Comparison of ENCODE assay signal across 9 cellular contexts in the genomic region with DNA sequence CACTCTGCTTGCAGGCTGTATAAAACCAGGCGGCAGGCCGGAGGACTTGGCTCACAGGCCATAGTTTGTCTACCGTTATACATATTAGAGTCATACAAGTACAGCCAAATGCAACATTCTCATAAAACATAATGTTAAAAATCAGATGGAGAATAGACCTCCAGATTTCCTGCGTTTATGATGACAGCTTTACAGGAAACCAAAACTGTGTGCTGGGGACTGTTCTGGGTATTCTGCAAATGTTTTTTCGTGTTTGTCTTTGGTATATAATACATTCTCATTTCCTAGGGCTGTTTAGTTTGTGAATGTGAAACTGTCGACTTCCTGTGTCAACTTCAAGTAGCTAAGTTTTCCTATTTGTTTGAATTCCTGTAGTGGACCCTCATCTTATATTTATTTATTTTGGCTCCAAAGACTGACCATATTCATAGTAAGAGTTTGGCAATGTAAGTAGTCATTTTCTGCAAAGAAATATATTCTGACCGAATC.
A peak's percentile ranks its signal among the peaks of the same experiment; 100 is the strongest.
DNase-seq lines count a peak whose midpoint lies in the region; ATAC-seq, FAIRE-seq and TF ChIP-seq lines count a peak whose summit lies in the region.
"Had no signal": no experiment of that assay in that cellular context is flagged by ENCODE, and none has a peak within 500 bp of the region (broad histone marks: within the 10 kb centered on the region; RNA-seq: fewer than 3 reads in every experiment).

No MANE protein-coding gene starts in this region.

- BruUV-seq in Panc1 (replicated peaks; lab: Mats Ljungman, UMichigan) = no TSS peak
- no TSS peak for BruUV-seq in endothelial cell of umbilical vein (replicated peaks; lab: Mats Ljungman, UMichigan)

- no peak for DNase-seq in GM19239 (ENCODE audit: insufficient read length, low spot score)
- no peak for DNase-seq in Panc1 (ENCODE audit: low read depth, low spot score)
- DNase-seq in endothelial cell of umbilical vein (ENCODE audit: low read depth, low spot score) = peak; percentile 93
- DNase-seq in middle frontal gyrus (ENCODE audit: extremely low spot score, low spot score) = no peak

- H3K79me2 ChIP-seq in endothelial cell of umbilical vein (ENCODE audit: control insufficient read depth, insufficient read depth, low read length) = no peaks in the 10 kb centered on the region

- H3K4me2 ChIP-seq in endothelial cell of umbilical vein (ENCODE audit: insufficient read depth, low read length) = no peak overlapping the region

- no peak overlapping the region for H2AFZ ChIP-seq in endothelial cell of umbilical vein (ENCODE audit: low read depth, low read length)

- ATAC-seq in Panc1 = peak; percentile 89
- no peak for ATAC-seq in GM19351 (IDR thresholded peaks at IDR 0.05; ENCODE audit: unreplicated experiment)
- ATAC-seq in HG02610 (IDR thresholded peaks at IDR 0.05; ENCODE audit: unreplicated experiment) = no peak

- no peaks in the 10 kb centered on the region for H3K9me3 ChIP-seq in Panc1 (ENCODE audit: control insufficient read depth, insufficient read depth, low read depth, low read length)
- no peaks in the 10 kb centered on the region for H3K9me3 ChIP-seq in endothelial cell of umbilical vein (replicated peaks; ENCODE audit: control insufficient read depth, insufficient read depth, low read length)
- no peaks in the 10 kb centered on the region for H3K9me3 ChIP-seq in skeletal muscle tissue (ENCODE audit: control insufficient read depth in 3 of 3, low read length in 3 of 3)
- H3K9me3 ChIP-seq: tibial nerve had no signal

- H3K9ac ChIP-seq in endothelial cell of umbilical vein (replicated peaks; ENCODE audit: extremely low read depth, insufficient read depth, low read length) (peak overlapping the region; percentile 74), skeletal muscle tissue (ENCODE audit: low read depth in 1 of 3, low read length in 3 of 3) (no peak overlapping the region)

- H3K4me1 ChIP-seq in Panc1 (ENCODE audit: control insufficient read depth, insufficient read depth, low read length) (no peaks in the 10 kb centered on the region), endothelial cell of umbilical vein (ENCODE audit: control insufficient read depth, extremely low read depth, insufficient read depth, low read length) (peaks cover 59% of the 10 kb centered on the region), skeletal muscle tissue (ENCODE audit: control insufficient read depth in 3 of 3, insufficient read depth in 3 of 3, low read length in 3 of 3) (peaks cover 0 to 3% (median 0%) of the 10 kb centered on the region in 3 donors)

- H3K36me3 ChIP-seq in Panc1 (ENCODE audit: control insufficient read depth, insufficient read depth, low read length) (no peaks in the 10 kb centered on the region), endothelial cell of umbilical vein (ENCODE audit: control insufficient read depth in 2 of 2, extremely low read depth in 1 of 2, insufficient read depth in 2 of 2, low read length in 2 of 2) (no peaks in the 10 kb centered on the region), skeletal muscle tissue (ENCODE audit: control insufficient read depth in 3 of 3, insufficient read depth in 3 of 3, low read length in 3 of 3) (no peaks in the 10 kb centered on the region)
- H3K36me3 ChIP-seq: tibial nerve had no signal

- TF ChIP-seq CTCF in Panc1 (IDR thresholded peaks at IDR 0.05) = no peak
- TF ChIP-seq CTCF in endothelial cell of umbilical vein (IDR thresholded peaks at IDR 0.05; ENCODE audit: extremely low read depth in 1 of 2, insufficient read depth in 1 of 2, low read depth in 1 of 2, low read length in 2 of 2) = no peak

- dilution Hi-C loops in endothelial cell of umbilical vein (cut with MboI; ENCODE audit: extremely low pct_ligation_motif_present, low sequenced_read_pairs) = no loop called here

- peak overlapping the region; percentile 79 for H3K27ac ChIP-seq in Panc1 (ENCODE audit: low read length)
- peak overlapping the region; percentile 91 for H3K27ac ChIP-seq in endothelial cell of umbilical vein (ENCODE audit: insufficient read depth, low read depth, low read length)
- H3K27ac ChIP-seq in skeletal muscle tissue (ENCODE audit: low read depth, low read length) = peak overlapping the region; percentile 3

- H3K4me3 ChIP-seq in Panc1 (ENCODE audit: low read depth in 2 of 2, low read length in 2 of 2) (no peak overlapping the region), endothelial cell of umbilical vein (replicated peaks in 1 of 3; ENCODE audit: insufficient read depth in 1 of 3, low read depth in 1 of 3, low read length in 3 of 3) (no peak overlapping the region), skeletal muscle tissue (ENCODE audit: low read length in 3 of 3) (no peak overlapping the region)
- H3K4me3 ChIP-seq: skin epidermis, tibial nerve had no signal

- H4K20me1 ChIP-seq in endothelial cell of umbilical vein (replicated peaks; ENCODE audit: control insufficient read depth, extremely low read depth, insufficient read depth, low read length) = no peaks in the 10 kb centered on the region

- TF ChIP-seq POLR2A in endothelial cell of umbilical vein (IDR thresholded peaks at IDR 0.05; ENCODE audit: low read depth, low read length) = peak; percentile 45

- intact Hi-C loops in Panc1 (cut with micrococcal nuclease; ENCODE audit: unreplicated experiment) (loop anchor here (10.0 kb wide), 1 partner anchor 101 kb away; no protein-coding TSS in a partner anchor), endothelial cell of umbilical vein (cut with micrococcal nuclease) (loop anchor here (1.0 to 2.0 kb wide), 7 partner anchors 13 to 363 kb away; no protein-coding TSS in a partner anchor)

- POLR2A ChIA-PET in Panc1 (lab: Charles Lee) = no interaction called here
- POLR2A ChIA-PET in endothelial cell of umbilical vein (lab: Charles Lee) = interaction anchor here (0.7 to 2.0 kb wide), 2 partner anchors 21 to 145 kb away, joined by 3 to 16 read pairs; no protein-coding TSS in a partner anchor

- FAIRE-seq in GM19239 (lab: Jason Lieb, UNC) (peak; percentile 89), endothelial cell of umbilical vein (lab: Jason Lieb, UNC) (peak; percentile 93)

- no peaks in the 10 kb centered on the region for H3K9me1 ChIP-seq in endothelial cell of umbilical vein (replicated peaks; ENCODE audit: control insufficient read depth, extremely low read depth, insufficient read depth, low read length)

- CTCF ChIA-PET in Panc1 (lab: Charles Lee) = interaction anchor here (1.0 kb wide), 1 partner anchor 50 kb away, joined by 10 read pairs; no protein-coding TSS in a partner anchor
- CTCF ChIA-PET in endothelial cell of umbilical vein (lab: Charles Lee) = interaction anchor here (0.7 to 1.4 kb wide), 11 partner anchors 11 to 522 kb away, joined by 3 to 9 read pairs (median 4); no protein-coding TSS in a partner anchor

- in situ Hi-C loops in Panc1 (cut with HindIII; ENCODE audit: low pct_unique_long_range_greater_than_20kb, low sequenced_read_pairs) = no loop called here

- H3K27me3 ChIP-seq in Panc1 (ENCODE audit: control insufficient read depth, insufficient read depth, low read length) = no peaks in the 10 kb centered on the region
- H3K27me3 ChIP-seq in endothelial cell of umbilical vein (ENCODE audit: control insufficient read depth in 2 of 2, insufficient read depth in 2 of 2, low read length in 2 of 2) = no peaks in the 10 kb centered on the region
- H3K27me3 ChIP-seq in skeletal muscle tissue (ENCODE audit: control insufficient read depth in 3 of 3, insufficient read depth in 3 of 3, low read length in 3 of 3) = no peaks in the 10 kb centered on the region
- H3K27me3 ChIP-seq: tibial nerve had no signal

TF ChIP-seq in endothelial cell of umbilical vein, 7 proteins besides CTCF, POLR2A, EP300 and RAD21:
- TF ChIP-seq JUN (IDR thresholded peaks at IDR 0.05; ENCODE audit: borderline replicate concordance, insufficient read depth, insufficient read length, low read depth) (peak; percentile 48), MYC (IDR thresholded peaks at IDR 0.05; ENCODE audit: low read depth, low read length) (no peak), MAX (IDR thresholded peaks at IDR 0.05; ENCODE audit: insufficient read depth, insufficient read length) (no peak), GATA2 (IDR thresholded peaks at IDR 0.05; ENCODE audit: insufficient read depth, insufficient read length, low read depth, low read length) (peak; percentile 41), FOS (IDR thresholded peaks at IDR 0.05; ENCODE audit: borderline replicate concordance, insufficient read depth, low read length) (peak; percentile 51), POLR2AphosphoS5 (IDR thresholded peaks at IDR 0.05; ENCODE audit: insufficient read depth, low read depth, low read length) (peak; percentile 69), EZH2 (IDR thresholded peaks at IDR 0.05; ENCODE audit: borderline replicate concordance, low read depth, low read length, severe bottlenecking) (no peak)

Comparison
In these comparisons a context has a peak if more than half of its experiments do, and no peak if none do; other contexts are left out.
1. H3K27ac ChIP-seq: peak in every context shown above with its lines; median percentile 91 in endothelial cell of umbilical vein; 79 in Panc1; 3 in skeletal muscle tissue.